ENCODE assay signal across 1 cellular context in genomic region chr4:11483076-11483475, GRCh38.
A peak's percentile ranks its signal among the peaks of the same experiment; 100 is the strongest.
TF ChIP-seq lines count a peak whose summit lies in the region.

No MANE protein-coding gene starts in this region.

TF ChIP-seq in endothelial cell of umbilical vein, 7 proteins besides CTCF, POLR2A, EP300 and RAD21 (continued from another document):
- TF ChIP-seq POLR2AphosphoS5 (IDR thresholded peaks at IDR 0.05; ENCODE audit: insufficient read depth, low read depth, low read length) (no peak), GATA2 (IDR thresholded peaks at IDR 0.05; ENCODE audit: insufficient read depth, insufficient read length, low read depth, low read length) (peak; percentile 33), MYC (IDR thresholded peaks at IDR 0.05; ENCODE audit: low read depth, low read length) (no peak), EZH2 (IDR thresholded peaks at IDR 0.05; ENCODE audit: borderline replicate concordance, low read depth, low read length, severe bottlenecking) (no peak), JUN (IDR thresholded peaks at IDR 0.05; ENCODE audit: borderline replicate concordance, insufficient read depth, insufficient read length, low read depth) (no peak), FOS (IDR thresholded peaks at IDR 0.05; ENCODE audit: borderline replicate concordance, insufficient read depth, low read length) (peak; percentile 54)
